14 cellular contexts compared by ENCODE assay signal in the genomic region with DNA sequence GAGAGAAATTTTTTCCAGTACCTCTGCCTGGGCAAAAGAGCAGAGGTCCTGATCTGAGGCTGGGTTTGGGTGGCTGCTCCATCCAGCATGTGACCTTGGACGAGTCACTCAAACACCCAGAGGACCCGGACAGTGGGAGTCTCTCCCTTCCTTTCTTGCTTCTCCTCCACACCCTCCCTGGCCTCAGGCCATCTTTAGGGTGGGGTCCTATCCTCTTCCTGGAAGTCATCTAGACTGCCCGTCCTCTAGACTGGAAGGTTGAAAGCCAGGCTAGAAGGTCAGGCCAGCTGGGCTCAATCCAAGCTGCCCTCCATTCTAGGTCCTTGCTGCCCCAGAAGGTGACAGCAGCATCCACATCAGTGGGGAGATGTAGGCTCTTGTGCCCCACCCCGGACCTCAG.
"Had no signal": no experiment of that assay in that cellular context is flagged by ENCODE, and none has a peak within 500 bp of the region (broad histone marks: within the 10 kb centered on the region; RNA-seq: fewer than 3 reads in every experiment).

No MANE protein-coding gene starts in this region.

- ATAC-seq: gastrocnemius medialis; naive thymus-derived CD4-positive, alpha-beta T cell had no signal

- H3K9me3 ChIP-seq: esophagus muscularis mucosa, gastrocnemius medialis, tibial nerve had no signal

- H3K27ac Mint-ChIP-seq: naive thymus-derived CD4-positive, alpha-beta T cell; stimulated activated naive CD8-positive, alpha-beta T cell treated with anti-CD3 and anti-CD28 coated beads, Interleukin-15, Interleukin-2, amounts not matched to agents 100 ng/mL and 50 ng/mL, for 24 hours had no signal

- H3K27ac ChIP-seq: coronary artery, esophagus muscularis mucosa, gastrocnemius medialis, tibial nerve had no signal

- H3K36me3 ChIP-seq: esophagus muscularis mucosa, gastrocnemius medialis, tibial nerve had no signal

- H3K27me3 Mint-ChIP-seq: stimulated activated naive CD8-positive, alpha-beta T cell treated with anti-CD3 and anti-CD28 coated beads, Interleukin-15, Interleukin-2, amounts not matched to agents 100 ng/mL and 50 ng/mL, for 24 hours had no signal

- H3K4me1 Mint-ChIP-seq: immature natural killer cell had no signal

- H3K4me1 ChIP-seq: esophagus muscularis mucosa, gastrocnemius medialis, tibial nerve had no signal

- H3K27me3 ChIP-seq: gastrocnemius medialis, tibial nerve had no signal

- H3K4me3 ChIP-seq: coronary artery, dorsolateral prefrontal cortex, esophagus muscularis mucosa, gastrocnemius medialis, tibial nerve had no signal

- DNase-seq: caudate nucleus; dorsolateral prefrontal cortex; effector memory CD4-positive, alpha-beta T cell; gastrocnemius medialis; immature natural killer cell; mammary epithelial cell; naive thymus-derived CD4-positive, alpha-beta T cell; nephron progenitor cell; small intestine; stimulated activated CD4-positive, alpha-beta T cell treated with anti-CD3 and anti-CD28 coated beads, Interleukin-2, amount 100 ng/mL, for 48 hours had no signal

- H3K9me3 Mint-ChIP-seq: immature natural killer cell; nephron progenitor cell; stimulated activated naive CD8-positive, alpha-beta T cell treated with anti-CD3 and anti-CD28 coated beads, Interleukin-15, Interleukin-2, amounts not matched to agents 100 ng/mL and 50 ng/mL, for 24 hours had no signal

- H3K36me3 Mint-ChIP-seq: naive thymus-derived CD4-positive, alpha-beta T cell had no signal

- H3K4me3 Mint-ChIP-seq: immature natural killer cell; naive thymus-derived CD4-positive, alpha-beta T cell; nephron progenitor cell; stimulated activated naive CD8-positive, alpha-beta T cell treated with anti-CD3 and anti-CD28 coated beads, Interleukin-15, Interleukin-2, amounts not matched to agents 100 ng/mL and 50 ng/mL, for 24 hours had no signal
